In genomic region chr5:149747833-149748366, GRCh38 we compare ENCODE assay signal across 2 cellular contexts.
TF ChIP-seq lines count a peak whose summit lies in the region.

No MANE protein-coding gene starts in this region.

TF ChIP-seq in HCT116, 20 proteins besides CTCF, POLR2A, EP300 and RAD21:
- no peak for TF ChIP-seq ATF3 (IDR thresholded peaks at IDR 0.05)
- TF ChIP-seq YY1 (IDR thresholded peaks at IDR 0.05; ENCODE audit: extremely low read depth, insufficient replicate concordance, low read depth, low read length) = no peak
- TF ChIP-seq CEBPB (IDR thresholded peaks at IDR 0.05; ENCODE audit: low read depth) = no peak
- TF ChIP-seq EGR1 (IDR thresholded peaks at IDR 0.05; ENCODE audit: low read depth) = no peak
- no peak for TF ChIP-seq MAX (IDR thresholded peaks at IDR 0.05)
- TF ChIP-seq SP1 (IDR thresholded peaks at IDR 0.05; ENCODE audit: low read depth) = no peak
- TF ChIP-seq FOSL1 (IDR thresholded peaks at IDR 0.05; ENCODE audit: low read depth) = no peak
- TF ChIP-seq POLR2AphosphoS5 (IDR thresholded peaks at IDR 0.05; ENCODE audit: low read depth, low read length) = no peak
- no peak for TF ChIP-seq ZFX (IDR thresholded peaks at IDR 0.05)
- no peak for TF ChIP-seq REST (IDR thresholded peaks at IDR 0.05; ENCODE audit: low read depth)
- TF ChIP-seq EZH2 (IDR thresholded peaks at IDR 0.05) = no peak

TF ChIP-seq in HepG2, 621 proteins besides CTCF, POLR2A, EP300 and RAD21:
- TF ChIP-seq ZNF629 (CRISPR knock-in tag; conservative IDR thresholded peaks at IDR 0.05) (peak; percentile 67), MED1 (CRISPR knock-in tag; IDR thresholded peaks at IDR 0.05) (no peak)
